In the genomic region with DNA sequence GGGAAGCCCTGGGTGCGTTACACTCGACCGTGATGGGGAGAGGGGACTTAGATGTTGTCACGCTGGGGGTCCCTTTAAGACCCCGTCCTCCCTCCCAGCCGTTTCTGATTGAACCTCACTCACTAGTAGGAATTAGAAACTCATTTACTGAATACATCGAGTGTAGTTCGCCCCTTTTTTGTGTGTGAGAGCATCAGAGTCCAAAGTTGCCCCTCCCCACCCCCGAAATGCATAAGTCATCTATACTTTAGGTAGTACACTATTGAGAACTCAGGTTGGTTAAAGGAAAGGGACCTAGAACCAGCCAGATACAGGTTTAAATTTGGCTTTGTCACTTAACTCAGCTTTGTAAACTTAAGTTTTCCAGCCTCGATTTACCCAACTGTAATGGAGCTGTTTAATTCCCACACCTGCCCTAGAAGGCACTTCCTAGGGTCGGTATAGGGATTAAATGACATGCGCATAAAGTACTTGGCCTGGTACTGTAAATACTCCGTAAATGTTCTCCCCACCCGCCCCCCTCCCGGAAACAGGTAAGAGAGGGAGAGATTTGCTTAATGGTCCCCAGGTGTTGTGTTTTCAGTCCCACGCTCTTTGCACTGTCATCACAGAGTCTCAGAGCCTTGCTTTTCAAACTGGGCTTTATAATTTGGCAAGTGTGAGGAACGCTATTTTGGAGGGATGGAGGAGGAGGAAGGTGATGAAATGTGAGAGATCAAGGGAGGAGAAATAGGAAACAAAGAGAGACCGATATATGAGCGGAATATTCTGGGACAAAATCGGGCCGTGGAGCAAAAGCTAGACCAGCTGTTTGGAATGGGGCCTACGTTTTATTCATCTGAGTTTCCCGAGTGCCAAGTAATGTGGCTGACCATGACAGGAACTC, we compare ENCODE assay signal across 1 cellular context.
TF ChIP-seq lines count a peak whose summit lies in the region.

No MANE protein-coding gene starts in this region.

TF ChIP-seq in HepG2, 621 proteins besides CTCF, POLR2A, EP300 and RAD21:
- TF ChIP-seq HNRNPLL (IDR thresholded peaks at IDR 0.05; ENCODE audit: low read depth, low read length, poor library complexity, severe bottlenecking), result no peak
- TF ChIP-seq EHMT2 (IDR thresholded peaks at IDR 0.05; ENCODE audit: borderline replicate concordance, low read depth, low read length), result no peak
- no peak for TF ChIP-seq ZNF138 (CRISPR knock-in tag; IDR thresholded peaks at IDR 0.05; ENCODE audit: low read depth)
- 0 out of 2 replicates have a peak, but pooled peaks have one; percentile 15 for TF ChIP-seq YEATS4 (CRISPR knock-in tag; IDR thresholded peaks at IDR 0.05; ENCODE audit: borderline replicate concordance)
- TF ChIP-seq SALL2 (CRISPR knock-in tag; IDR thresholded peaks at IDR 0.05), result no peak
- 0 out of 2 replicates have a peak, but pooled peaks have one; percentile 20 for TF ChIP-seq ZNF850 (CRISPR knock-in tag; conservative IDR thresholded peaks at IDR 0.05)
- TF ChIP-seq, protein P1, sequence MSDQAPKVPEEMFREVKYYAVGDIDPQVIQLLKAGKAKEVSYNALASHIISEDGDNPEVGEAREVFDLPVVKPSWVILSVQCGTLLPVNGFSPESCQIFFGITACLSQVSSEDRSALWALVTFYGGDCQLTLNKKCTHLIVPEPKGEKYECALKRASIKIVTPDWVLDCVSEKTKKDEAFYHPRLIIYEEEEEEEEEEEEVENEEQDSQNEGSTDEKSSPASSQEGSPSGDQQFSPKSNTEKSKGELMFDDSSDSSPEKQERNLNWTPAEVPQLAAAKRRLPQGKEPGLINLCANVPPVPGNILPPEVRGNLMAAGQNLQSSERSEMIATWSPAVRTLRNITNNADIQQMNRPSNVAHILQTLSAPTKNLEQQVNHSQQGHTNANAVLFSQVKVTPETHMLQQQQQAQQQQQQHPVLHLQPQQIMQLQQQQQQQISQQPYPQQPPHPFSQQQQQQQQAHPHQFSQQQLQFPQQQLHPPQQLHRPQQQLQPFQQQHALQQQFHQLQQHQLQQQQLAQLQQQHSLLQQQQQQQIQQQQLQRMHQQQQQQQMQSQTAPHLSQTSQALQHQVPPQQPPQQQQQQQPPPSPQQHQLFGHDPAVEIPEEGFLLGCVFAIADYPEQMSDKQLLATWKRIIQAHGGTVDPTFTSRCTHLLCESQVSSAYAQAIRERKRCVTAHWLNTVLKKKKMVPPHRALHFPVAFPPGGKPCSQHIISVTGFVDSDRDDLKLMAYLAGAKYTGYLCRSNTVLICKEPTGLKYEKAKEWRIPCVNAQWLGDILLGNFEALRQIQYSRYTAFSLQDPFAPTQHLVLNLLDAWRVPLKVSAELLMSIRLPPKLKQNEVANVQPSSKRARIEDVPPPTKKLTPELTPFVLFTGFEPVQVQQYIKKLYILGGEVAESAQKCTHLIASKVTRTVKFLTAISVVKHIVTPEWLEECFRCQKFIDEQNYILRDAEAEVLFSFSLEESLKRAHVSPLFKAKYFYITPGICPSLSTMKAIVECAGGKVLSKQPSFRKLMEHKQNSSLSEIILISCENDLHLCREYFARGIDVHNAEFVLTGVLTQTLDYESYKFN (CRISPR knock-in tag; conservative IDR thresholded peaks at IDR 0.05), result no peak
- TF ChIP-seq ZFX (CRISPR knock-in tag; IDR thresholded peaks at IDR 0.05; ENCODE audit: low read depth), result peak; percentile 24; the same call in 1 of the 2 replicates
- no peak for TF ChIP-seq ZNF678 (CRISPR knock-in tag; IDR thresholded peaks at IDR 0.05)
- TF ChIP-seq, protein P2, sequence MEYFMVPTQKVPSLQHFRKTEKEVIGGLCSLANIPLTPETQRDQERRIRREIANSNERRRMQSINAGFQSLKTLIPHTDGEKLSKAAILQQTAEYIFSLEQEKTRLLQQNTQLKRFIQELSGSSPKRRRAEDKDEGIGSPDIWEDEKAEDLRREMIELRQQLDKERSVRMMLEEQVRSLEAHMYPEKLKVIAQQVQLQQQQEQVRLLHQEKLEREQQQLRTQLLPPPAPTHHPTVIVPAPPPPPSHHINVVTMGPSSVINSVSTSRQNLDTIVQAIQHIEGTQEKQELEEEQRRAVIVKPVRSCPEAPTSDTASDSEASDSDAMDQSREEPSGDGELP (IDR thresholded peaks at IDR 0.05; ENCODE audit: borderline replicate concordance, low read depth), result 0 out of 2 replicates have a peak, but pooled peaks have one; percentile 12
- no peak for TF ChIP-seq ZNF451 (CRISPR knock-in tag; IDR thresholded peaks at IDR 0.05)
- TF ChIP-seq, protein P3, sequence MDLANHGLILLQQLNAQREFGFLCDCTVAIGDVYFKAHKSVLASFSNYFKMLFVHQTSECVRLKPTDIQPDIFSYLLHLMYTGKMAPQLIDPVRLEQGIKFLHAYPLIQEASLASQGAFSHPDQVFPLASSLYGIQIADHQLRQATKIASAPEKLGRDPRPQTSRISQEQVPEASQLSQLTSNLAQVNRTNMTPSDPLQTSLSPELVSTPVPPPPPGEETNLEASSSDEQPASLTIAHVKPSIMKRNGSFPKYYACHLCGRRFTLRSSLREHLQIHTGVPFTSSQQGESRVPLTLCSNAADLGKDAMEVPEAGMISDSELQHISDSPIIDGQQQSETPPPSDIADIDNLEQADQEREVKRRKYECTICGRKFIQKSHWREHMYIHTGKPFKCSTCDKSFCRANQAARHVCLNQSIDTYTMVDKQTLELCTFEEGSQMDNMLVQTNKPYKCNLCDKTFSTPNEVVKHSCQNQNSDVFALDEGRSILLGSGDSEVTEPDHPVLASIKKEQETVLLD (CRISPR knock-in tag; IDR thresholded peaks at IDR 0.05; ENCODE audit: low read depth), result no peak
- no peak for TF ChIP-seq ZSCAN21 (CRISPR knock-in tag; IDR thresholded peaks at IDR 0.05; ENCODE audit: borderline replicate concordance)
